26 cellular contexts compared by ENCODE assay signal in genomic region chr14:99808515-99808914, GRCh38. TPM values are rescaled to one million over a fixed set of nuclear protein-coding genes. Genes with fewer than 3 reads are reported as not detected.
DNase-seq lines count a peak whose midpoint lies in the region; ATAC-seq and TF ChIP-seq lines count a peak whose summit lies in the region.
"Had no signal": no experiment of that assay in that cellular context is flagged by ENCODE, and none has a peak within 500 bp of the region (broad histone marks: within the 10 kb centered on the region; RNA-seq: fewer than 3 reads in every experiment).

No MANE protein-coding gene starts in this region.

- H3K36me3 ChIP-seq in left ventricle myocardium inferior (no peaks in the 10 kb centered on the region), vagina (no peaks in the 10 kb centered on the region)
- H3K36me3 ChIP-seq: BE2C, left lung, thyroid gland had no signal

- H3K36me3 Mint-ChIP-seq in osteocyte (ENCODE audit: unreplicated experiment), result no peaks in the 10 kb centered on the region
- no peaks in the 10 kb centered on the region for H3K36me3 Mint-ChIP-seq in activated T-cell treated with anti-CD3 and anti-CD28 coated beads, Interleukin-2, amount 50 U/mL, for 72 hours (ENCODE audit: insufficient read depth in 2 of 2)
- no peaks in the 10 kb centered on the region for H3K36me3 Mint-ChIP-seq in activated T-cell treated with anti-CD3 and anti-CD28 coated beads, Interleukin-2, amount 50 U/mL, for 4 hours (ENCODE audit: insufficient read depth)
- H3K36me3 Mint-ChIP-seq: naive thymus-derived CD8-positive, alpha-beta T cell had no signal

- H3K9me3 Mint-ChIP-seq in osteocyte (ENCODE audit: unreplicated experiment), result no peaks in the 10 kb centered on the region
- H3K9me3 Mint-ChIP-seq in activated T-cell treated with anti-CD3 and anti-CD28 coated beads, Interleukin-2, amount 50 U/mL, for 72 hours, result no peaks in the 10 kb centered on the region
- no peaks in the 10 kb centered on the region for H3K9me3 Mint-ChIP-seq in activated T-cell treated with anti-CD3 and anti-CD28 coated beads, Interleukin-2, amount 50 U/mL, for 4 hours
- H3K9me3 Mint-ChIP-seq: activated CD4-positive, alpha-beta T cell treated with anti-CD3 and anti-CD28 coated beads, Interleukin-2, amount 10 ng/mL, durations not matched to agents 24 days and 14 days; activated naive CD8-positive, alpha-beta T cell treated with anti-CD3 and anti-CD28 coated beads, Interleukin-2, amount 50 U/mL, for 24 hours; activated T-cell treated with anti-CD3 and anti-CD28 coated beads, Interleukin-2, amount 50 U/mL, for 24 hours; naive thymus-derived CD8-positive, alpha-beta T cell; T-helper 2 cell treated with Interferon-gamma antibody and Interleukin-4, amounts not matched to agents 5 μg/mL and 100 μg/mL, for 36 hours had no signal

- H3K4me1 ChIP-seq in left ventricle myocardium inferior, result peaks cover 42% of the 10 kb centered on the region
- peaks cover 56% of the 10 kb centered on the region for H3K4me1 ChIP-seq in vagina
- H3K4me1 ChIP-seq: left lung had no signal

- H3K4me3 ChIP-seq in left ventricle myocardium inferior (no peak overlapping the region), fibroblast of mammary gland (ENCODE audit: control insufficient read depth, low read depth, low read length) (no peak overlapping the region), vagina (no peak overlapping the region)
- H3K4me3 ChIP-seq: coronary artery, left lung, thyroid gland had no signal

- TF ChIP-seq POLR2A in vagina (IDR thresholded peaks at IDR 0.05), result no peak

- peaks cover 26% of the 10 kb centered on the region for H3K4me1 Mint-ChIP-seq in osteocyte (ENCODE audit: unreplicated experiment)
- no peaks in the 10 kb centered on the region for H3K4me1 Mint-ChIP-seq in activated T-cell treated with anti-CD3 and anti-CD28 coated beads, Interleukin-2, amount 50 U/mL, for 72 hours (ENCODE audit: low read depth)
- H3K4me1 Mint-ChIP-seq in activated T-cell treated with anti-CD3 and anti-CD28 coated beads, Interleukin-2, amount 50 U/mL, for 4 hours (ENCODE audit: low read depth), result no peaks in the 10 kb centered on the region
- H3K4me1 Mint-ChIP-seq: activated CD4-positive, alpha-beta T cell treated with anti-CD3 and anti-CD28 coated beads, Interleukin-2, amount 10 ng/mL, durations not matched to agents 24 days and 14 days; activated naive CD8-positive, alpha-beta T cell treated with anti-CD3 and anti-CD28 coated beads, Interleukin-2, amount 50 U/mL, for 24 hours; naive thymus-derived CD8-positive, alpha-beta T cell had no signal

- H3K27ac ChIP-seq in left ventricle myocardium inferior (replicated peaks) (peak overlapping the region; percentile 71), vagina (peak overlapping the region; percentile 45)
- H3K27ac ChIP-seq: coronary artery, left lung, thyroid gland had no signal

- H3K9me3 ChIP-seq in left ventricle myocardium inferior (replicated peaks) (no peaks in the 10 kb centered on the region), vagina (no peaks in the 10 kb centered on the region)
- H3K9me3 ChIP-seq: BE2C, left lung, thyroid gland had no signal

- H3K4me3 Mint-ChIP-seq in osteocyte (ENCODE audit: unreplicated experiment), result no peak overlapping the region
- H3K4me3 Mint-ChIP-seq in activated T-cell treated with anti-CD3 and anti-CD28 coated beads, Interleukin-2, amount 50 U/mL, for 72 hours, result no peak overlapping the region
- no peak overlapping the region for H3K4me3 Mint-ChIP-seq in activated T-cell treated with anti-CD3 and anti-CD28 coated beads, Interleukin-2, amount 50 U/mL, for 4 hours
- H3K4me3 Mint-ChIP-seq: activated CD4-positive, alpha-beta T cell treated with anti-CD3 and anti-CD28 coated beads, Interleukin-2, amount 10 ng/mL, durations not matched to agents 24 days and 14 days; activated naive CD8-positive, alpha-beta T cell treated with anti-CD3 and anti-CD28 coated beads, Interleukin-2, amount 50 U/mL, for 24 hours; activated T-cell treated with anti-CD3 and anti-CD28 coated beads, Interleukin-2, amount 50 U/mL, for 24 hours; naive thymus-derived CD8-positive, alpha-beta T cell; T-helper 2 cell treated with Interferon-gamma antibody and Interleukin-4, amounts not matched to agents 5 μg/mL and 100 μg/mL, for 36 hours had no signal

- TF ChIP-seq CTCF in left ventricle myocardium inferior (IDR thresholded peaks at IDR 0.05; ENCODE audit: borderline replicate concordance), result no peak
- no peak for TF ChIP-seq CTCF in fibroblast of mammary gland (conservative IDR thresholded peaks at IDR 0.05; ENCODE audit: control insufficient read depth, insufficient read depth, low read depth, low read length)
- TF ChIP-seq CTCF in osteocyte (IDR thresholded peaks at IDR 0.05), result no peak
- no peak for TF ChIP-seq CTCF in vagina (IDR thresholded peaks at IDR 0.05)

- no peaks in the 10 kb centered on the region for H3K27me3 ChIP-seq in left ventricle myocardium inferior (ENCODE audit: low read depth)
- H3K27me3 ChIP-seq in vagina, result no peaks in the 10 kb centered on the region
- H3K27me3 ChIP-seq: BE2C, left lung, thyroid gland had no signal

- DNase-seq in left ventricle myocardium inferior (no peak), cardiac septum (ENCODE audit: low spot score) (no peak), fibroblast of mammary gland (ENCODE audit: low read depth) (peak; percentile 30), osteocyte (ENCODE audit: extremely low spot score, unreplicated experiment) (no peak), vagina (ENCODE audit: extremely low spot score in 2 of 2) (no peak)
- DNase-seq in activated T-cell treated with anti-CD3 and anti-CD28 coated beads, Interleukin-2, amount 50 U/mL, for 72 hours, result no peak
- DNase-seq in stimulated activated naive CD4-positive, alpha-beta T cell (lab: John Stamatoyannopoulos, UW), result no peak
- DNase-seq in activated T-cell treated with anti-CD3 and anti-CD28 coated beads, Interleukin-2, amount 50 U/mL, for 4 hours, result no peak
- DNase-seq: activated CD4-positive, alpha-beta T cell treated with anti-CD3 and anti-CD28 coated beads, Interleukin-2, amount 10 ng/mL, durations not matched to agents 24 days and 14 days; activated naive CD8-positive, alpha-beta T cell treated with anti-CD3 and anti-CD28 coated beads, Interleukin-2, amount 50 U/mL, for 24 hours; activated T-cell treated with anti-CD3 and anti-CD28 coated beads, Interleukin-2, amount 50 U/mL, for 24 hours; BE2C; DMS153; effector memory CD4-positive, alpha-beta T cell; left lung; naive thymus-derived CD8-positive, alpha-beta T cell; NCI-H1048; NCI-H1694 treated with DMSO at 0.1 percent for 48 hours; NCI-H526 treated with DMSO at 0.1 percent for 48 hours; right cardiac atrium; SHP77 treated with DMSO at 0.1 percent for 48 hours; stimulated activated naive CD4-positive, alpha-beta T cell treated with Interleukin-2 at 50 U/mL for 16 hours; thyroid gland had no signal

- no peak for ATAC-seq in activated T-cell treated with anti-CD3 and anti-CD28 coated beads, Interleukin-2, amount 50 U/mL, for 72 hours (replicated peaks in 1 of 2)
- no peak for ATAC-seq in activated T-cell treated with anti-CD3 and anti-CD28 coated beads, Interleukin-2, amount 50 U/mL, for 4 hours
- ATAC-seq: HepG2; naive thymus-derived CD8-positive, alpha-beta T cell had no signal

- H3K27me3 Mint-ChIP-seq in osteocyte (ENCODE audit: unreplicated experiment), result no peaks in the 10 kb centered on the region
- H3K27me3 Mint-ChIP-seq in activated T-cell treated with anti-CD3 and anti-CD28 coated beads, Interleukin-2, amount 50 U/mL, for 72 hours (ENCODE audit: low read depth), result peaks cover 8% of the 10 kb centered on the region
- H3K27me3 Mint-ChIP-seq in activated T-cell treated with anti-CD3 and anti-CD28 coated beads, Interleukin-2, amount 50 U/mL, for 4 hours (ENCODE audit: low read depth), result peaks cover 18% of the 10 kb centered on the region

- H3K27ac Mint-ChIP-seq in osteocyte (ENCODE audit: unreplicated experiment), result peak overlapping the region; percentile 29
- no peak overlapping the region for H3K27ac Mint-ChIP-seq in activated T-cell treated with anti-CD3 and anti-CD28 coated beads, Interleukin-2, amount 50 U/mL, for 72 hours
- H3K27ac Mint-ChIP-seq: activated CD4-positive, alpha-beta T cell treated with anti-CD3 and anti-CD28 coated beads, Interleukin-2, amount 10 ng/mL, durations not matched to agents 24 days and 14 days; activated naive CD8-positive, alpha-beta T cell treated with anti-CD3 and anti-CD28 coated beads, Interleukin-2, amount 50 U/mL, for 24 hours; activated T-cell treated with anti-CD3 and anti-CD28 coated beads, Interleukin-2, amount 50 U/mL, for 24 hours; T-helper 2 cell treated with Interferon-gamma antibody and Interleukin-4, amounts not matched to agents 5 μg/mL and 100 μg/mL, for 36 hours had no signal

- intact Hi-C loops in left ventricle myocardium inferior (cut with micrococcal nuclease) (no loop called here), cardiac septum (cut with DNase I) (no loop called here), vagina (cut with DNase I) (no loop called here)

RNA-seq across cellular contexts. Expression of gene EML1, which starts 15.3 kb away (rescaled TPM):
- total RNA-seq in left ventricle myocardium inferior (33.3 TPM), cardiac septum (29.9 TPM), osteocyte (34.8 and 38.1 TPM in 2 replicates), vagina (32.7 TPM)
- 1 to 10 TPM; 2.4 to 2.6 TPM for total RNA-seq in activated T-cell treated with anti-CD3 and anti-CD28 coated beads, Interleukin-2, amount 50 U/mL, for 72 hours
- 1 to 10 TPM in 2 of 3 donors, under 1 TPM in 1; 0.86 to 2.4 (median 1.3) TPM for total RNA-seq in activated T-cell treated with anti-CD3 and anti-CD28 coated beads, Interleukin-2, amount 50 U/mL, for 4 hours
- total RNA-seq: naive thymus-derived CD8-positive, alpha-beta T cell had no signal
